15 cellular contexts compared by ENCODE assay signal in the genomic region with DNA sequence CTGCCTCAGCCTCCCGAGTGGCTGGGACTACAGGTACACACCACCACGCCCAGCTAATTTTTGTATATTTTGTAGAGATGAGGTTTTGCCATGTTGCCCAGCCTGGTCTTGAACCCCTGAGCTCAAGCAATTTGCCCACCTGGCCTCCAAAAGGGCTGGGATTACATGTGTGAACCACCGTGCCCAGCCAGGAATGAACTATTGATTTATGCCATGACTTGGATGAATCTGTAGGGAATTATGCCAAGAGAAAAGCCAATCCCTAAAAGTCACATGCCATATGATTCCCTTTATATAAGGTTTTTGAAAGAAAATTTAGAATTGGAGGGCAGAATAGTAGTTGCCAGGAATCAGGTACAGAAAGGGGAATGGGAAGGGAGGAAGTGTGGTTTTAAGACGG. TPM values are rescaled to one million over a fixed set of nuclear protein-coding genes. Genes with fewer than 3 reads are reported as not detected.
DNase-seq lines count a peak whose midpoint lies in the region; ATAC-seq and TF ChIP-seq lines count a peak whose summit lies in the region.
"Had no signal": no experiment of that assay in that cellular context is flagged by ENCODE, and none has a peak within 500 bp of the region (broad histone marks: within the 10 kb centered on the region; RNA-seq: fewer than 3 reads in every experiment).

No MANE protein-coding gene starts in this region.

- no peaks in the 10 kb centered on the region for H3K9me3 ChIP-seq in spleen
- H3K9me3 ChIP-seq in smooth muscle cell (replicated peaks; ENCODE audit: low read depth), result no peaks in the 10 kb centered on the region
- H3K9me3 ChIP-seq: BE2C, Caco-2, HAP-1 had no signal

- no peak overlapping the region for H3K4me2 ChIP-seq in smooth muscle cell

- H3K79me2 ChIP-seq in smooth muscle cell (ENCODE audit: low read depth), result no peaks in the 10 kb centered on the region

- H3F3A ChIP-seq in smooth muscle cell (ENCODE audit: low read depth), result peaks cover 4% of the 10 kb centered on the region

- H3K9ac ChIP-seq in smooth muscle cell (ENCODE audit: low read depth), result no peak overlapping the region

- no peak for TF ChIP-seq POLR2A in spleen (IDR thresholded peaks at IDR 0.05)

- WGBS in spleen, 5 donors, result 82 to 90% (median 84%) methylated on average over 4 of the region's 4 CpGs
- WGBS in smooth muscle cell (ENCODE audit: low lambda C conversion rate), result 93% methylated on average over 4 of the region's 4 CpGs

- intact Hi-C loops in spleen (cut with DNase I; ENCODE audit: low total_unique reads), result no loop called here

- TF ChIP-seq CTCF in 22Rv1 (IDR thresholded peaks at IDR 0.05), result no peak
- no peak for TF ChIP-seq CTCF in VCaP (conservative IDR thresholded peaks at IDR 0.05)
- no peak for TF ChIP-seq CTCF in spleen (IDR thresholded peaks at IDR 0.05 in 8 of 11, conservative IDR thresholded peaks at IDR 0.05 in 3 of 11)
- no peak for TF ChIP-seq CTCF in smooth muscle cell (IDR thresholded peaks at IDR 0.05; ENCODE audit: borderline replicate concordance, insufficient read depth, poor library complexity, severe bottlenecking)

- H3K36me3 ChIP-seq in spleen, result peaks cover 0 to 24% (median 0%) of the 10 kb centered on the region in 6 donors
- H3K36me3 ChIP-seq in smooth muscle cell (ENCODE audit: low read depth), result no peaks in the 10 kb centered on the region
- H3K36me3 ChIP-seq: BE2C had no signal

- peaks cover 4 to 35% (median 18%) of the 10 kb centered on the region in 6 donors for H3K4me1 ChIP-seq in spleen
- peaks cover 16% of the 10 kb centered on the region for H3K4me1 ChIP-seq in smooth muscle cell (ENCODE audit: low read depth)
- H3K4me1 ChIP-seq: BE2C, HAP-1 had no signal

- H3K27me3 ChIP-seq in spleen (replicated peaks in 1 of 7) (peaks cover 0 to 7% (median 0%) of the 10 kb centered on the region in 7 donors), smooth muscle cell (ENCODE audit: low read depth) (no peaks in the 10 kb centered on the region)
- H3K27me3 ChIP-seq: BE2C had no signal

- no peaks in the 10 kb centered on the region for H4K20me1 ChIP-seq in smooth muscle cell (ENCODE audit: low read depth)

- no peak overlapping the region for H3K4me3 ChIP-seq in spleen
- H3K4me3 ChIP-seq in smooth muscle cell, result no peak overlapping the region
- H3K4me3 ChIP-seq: HAP-1 had no signal

- ATAC-seq in left lobe of liver, result peak; percentile 63
- no peak for ATAC-seq in HG02623 (IDR thresholded peaks at IDR 0.05; ENCODE audit: unreplicated experiment)

- no peak overlapping the region for H2AFZ ChIP-seq in smooth muscle cell (ENCODE audit: low read depth)

- H3K27ac ChIP-seq in 22Rv1 (peak overlapping the region; percentile 91), VCaP (peak overlapping the region; percentile 89), spleen (no peak overlapping the region), smooth muscle cell (ENCODE audit: low read depth) (no peak overlapping the region)

- DNase-seq in left lobe of liver (ENCODE audit: low spot score) (peak; percentile 43), spleen (peak; percentile 16), smooth muscle cell (lab: John Stamatoyannopoulos, UW; ENCODE audit: unreplicated experiment) (no peak)
- DNase-seq: ACHN; BE2C; C1 segment of cervical spinal cord; Caco-2; CD4-positive, alpha-beta T cell; DMS153; DMS79 treated with DMSO at 0.1 percent for 48 hours; GF-D8 had no signal

RNA-seq across cellular contexts. Expression of a gene that starts 19.1 kb away (rescaled TPM):
- total RNA-seq in left lobe of liver (21.2 TPM), spleen (10 to 100 TPM; 22.8 to 43.7 (median 30.4) TPM), smooth muscle cell (3.2 and 4.9 TPM in 2 replicates)
- polyA plus RNA-seq in spleen (10 to 100 TPM; 16.8 to 41.5 (median 36.0) TPM), smooth muscle cell (3.1 and 4.4 TPM in 2 replicates)

RNA-seq across cellular contexts. Expression of a gene that starts 50.6 kb away (rescaled TPM):
- 72.3 TPM for total RNA-seq in left lobe of liver
- 100 to 1,000 TPM in 5 of 7 donors, 10 to 100 TPM in 2; 85.4 to 142 (median 114) TPM for total RNA-seq in spleen
- 10 to 100 TPM; 26.9 to 36.5 (median 32.8) TPM for polyA plus RNA-seq in spleen
- 139 and 179 TPM in 2 replicates for total RNA-seq in smooth muscle cell
- polyA plus RNA-seq in smooth muscle cell, result 29.1 and 30.9 TPM in 2 replicates

Comparison
In these comparisons a context has a peak if more than half of its experiments do, and no peak if none do; other contexts are left out.
1. H3K27ac ChIP-seq: peak in 22Rv1 (single experiment) and VCaP (single experiment); none in spleen (0 of 8) and smooth muscle cell (single experiment).